ENCODE assay signal across 8 cellular contexts in the genomic region with DNA sequence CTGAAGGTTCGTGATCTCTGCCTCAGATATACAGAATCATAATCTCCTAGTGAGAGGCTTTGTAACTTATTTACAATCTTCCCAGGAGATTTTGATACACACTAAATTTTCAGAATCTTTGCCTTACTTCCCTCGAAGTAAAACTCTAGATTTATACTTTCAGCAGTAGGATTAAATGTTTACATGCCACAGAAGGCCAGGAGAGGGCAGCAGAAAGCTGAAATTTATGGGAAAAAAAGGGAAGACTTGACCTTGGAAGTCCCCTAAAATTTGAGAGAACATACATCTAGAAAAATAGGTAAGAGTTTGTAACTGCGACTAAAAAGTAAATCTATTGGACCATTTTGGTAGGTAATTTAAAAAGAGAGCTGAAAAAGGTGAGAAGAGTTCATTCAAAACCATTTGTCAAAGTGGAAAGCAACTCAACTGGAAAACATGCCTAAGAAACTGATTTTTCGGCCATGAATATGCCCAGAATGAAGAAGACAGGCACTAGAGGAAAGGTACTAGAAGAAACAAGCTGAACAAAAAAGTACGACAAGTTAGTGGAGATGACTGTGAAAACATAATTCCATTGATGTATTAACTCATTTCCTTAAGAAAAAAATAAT.
DNase-seq lines count a peak whose midpoint lies in the region; ATAC-seq, FAIRE-seq and TF ChIP-seq lines count a peak whose summit lies in the region.

No MANE protein-coding gene starts in this region.

- H3K27me3 ChIP-seq in aorta (ENCODE audit: control insufficient read depth in 1 of 2, insufficient read depth in 2 of 2, low read length in 1 of 2): no peaks in the 10 kb centered on the region

- TF ChIP-seq POLR2A in GM12892 (IDR thresholded peaks at IDR 0.05; ENCODE audit: low read depth, low read length): no peak

- H3K4me1 Mint-ChIP-seq in activated naive CD4-positive, alpha-beta T cell treated with anti-CD3 and anti-CD28 coated beads for 36 hours (ENCODE audit: low read depth): peaks cover 3% of the 10 kb centered on the region

- CTCF ChIA-PET in activated naive CD4-positive, alpha-beta T cell treated with anti-CD3 and anti-CD28 coated beads for 36 hours (lab: Charles Lee): interaction anchor here (0.7 kb wide), 1 partner anchor 75 kb away, joined by 4 read pairs; no protein-coding TSS in a partner anchor

- no peak overlapping the region for H3K4me3 ChIP-seq in epithelial cell of proximal tubule (ENCODE audit: low read depth, low read length)
- H3K4me3 ChIP-seq in aorta (ENCODE audit: low read length in 2 of 2): no peak overlapping the region

- peak; percentile 25 for DNase-seq in activated naive CD4-positive, alpha-beta T cell treated with anti-CD3 and anti-CD28 coated beads for 36 hours
- DNase-seq in activated naive CD4-positive, alpha-beta T cell treated with anti-CD3 and anti-CD28 coated beads, Interleukin-2, amount 50 U/mL, for 72 hours (ENCODE audit: low spot score in 2 of 2): no peak
- DNase-seq in NCI-H526 treated with DMSO at 0.1 percent for 48 hours (lab: John Stamatoyannopoulos, UW) (peak; percentile 21), epithelial cell of proximal tubule (ENCODE audit: low read depth) (no peak), retina (peak; percentile 34), NK-92 (lab: John Stamatoyannopoulos, UW; ENCODE audit: unreplicated experiment) (no peak), GM12892 (ENCODE audit: insufficient read length) (no peak), aorta (no peak)

- H3K36me3 Mint-ChIP-seq in activated naive CD4-positive, alpha-beta T cell treated with anti-CD3 and anti-CD28 coated beads for 36 hours (ENCODE audit: low read depth): no peaks in the 10 kb centered on the region
- H3K36me3 Mint-ChIP-seq in activated naive CD4-positive, alpha-beta T cell treated with anti-CD3 and anti-CD28 coated beads, Interleukin-2, amount 50 U/mL, for 72 hours: no peaks in the 10 kb centered on the region

- no peak overlapping the region for H3K27ac Mint-ChIP-seq in activated naive CD4-positive, alpha-beta T cell treated with anti-CD3 and anti-CD28 coated beads for 36 hours
- no peak overlapping the region for H3K27ac Mint-ChIP-seq in activated naive CD4-positive, alpha-beta T cell treated with anti-CD3 and anti-CD28 coated beads, Interleukin-2, amount 50 U/mL, for 72 hours

- intact Hi-C loops in activated naive CD4-positive, alpha-beta T cell treated with anti-CD3 and anti-CD28 coated beads for 36 hours (cut with micrococcal nuclease): no loop called here
- intact Hi-C loops in aorta (cut with DNase I): loop anchor here in 1 of 2 donors (5.0 kb wide), 1 partner anchor 1255 kb away; no protein-coding TSS in a partner anchor

- H3K27ac ChIP-seq in aorta (ENCODE audit: low read depth in 1 of 2, low read length in 2 of 2): no peak overlapping the region

- H3K9me3 Mint-ChIP-seq in activated naive CD4-positive, alpha-beta T cell treated with anti-CD3 and anti-CD28 coated beads for 36 hours: no peaks in the 10 kb centered on the region
- H3K9me3 Mint-ChIP-seq in activated naive CD4-positive, alpha-beta T cell treated with anti-CD3 and anti-CD28 coated beads, Interleukin-2, amount 50 U/mL, for 72 hours: peaks cover 3 to 9% of the 10 kb centered on the region in 2 donors

- no peak for FAIRE-seq in GM12892 (lab: Jason Lieb, UNC)

- no peaks in the 10 kb centered on the region for H3K36me3 ChIP-seq in aorta (ENCODE audit: control insufficient read depth in 1 of 2, insufficient read depth in 2 of 2, low read length in 1 of 2)

- peak; percentile 69 for TF ChIP-seq CTCF in epithelial cell of proximal tubule (conservative IDR thresholded peaks at IDR 0.05; ENCODE audit: low read depth, low read length)

- no peaks in the 10 kb centered on the region for H3K27me3 Mint-ChIP-seq in activated naive CD4-positive, alpha-beta T cell treated with anti-CD3 and anti-CD28 coated beads for 36 hours (ENCODE audit: low read depth)

- no peaks in the 10 kb centered on the region for H3K9me3 ChIP-seq in aorta (ENCODE audit: control insufficient read depth, low read length)

- no peaks in the 10 kb centered on the region for H3K4me1 ChIP-seq in aorta (ENCODE audit: control insufficient read depth in 1 of 2, insufficient read depth in 2 of 2, low read length in 2 of 2)

- 46% methylated on average over 5 of the region's 5 CpGs for WGBS in aorta, 2 donors

- H3K4me3 Mint-ChIP-seq in activated naive CD4-positive, alpha-beta T cell treated with anti-CD3 and anti-CD28 coated beads for 36 hours: no peak overlapping the region

- no peak for ATAC-seq in activated naive CD4-positive, alpha-beta T cell treated with anti-CD3 and anti-CD28 coated beads, Interleukin-2, amount 50 U/mL, for 72 hours
- ATAC-seq in aorta (ENCODE audit: low FRiP score): no peak

Comparison
In these comparisons a context has a peak if more than half of its experiments do, and no peak if none do; other contexts are left out.
1. DNase-seq: peak in activated naive CD4-positive, alpha-beta T cell treated with anti-CD3 and anti-CD28 coated beads for 36 hours (single experiment), NCI-H526 treated with DMSO at 0.1 percent for 48 hours (single experiment) and retina (single experiment); none in activated naive CD4-positive, alpha-beta T cell treated with anti-CD3 and anti-CD28 coated beads, Interleukin-2, amount 50 U/mL, for 72 hours (0 of 2), epithelial cell of proximal tubule (single experiment), NK-92 (single experiment), GM12892 (single experiment) and aorta (0 of 2).